In the genomic region with DNA sequence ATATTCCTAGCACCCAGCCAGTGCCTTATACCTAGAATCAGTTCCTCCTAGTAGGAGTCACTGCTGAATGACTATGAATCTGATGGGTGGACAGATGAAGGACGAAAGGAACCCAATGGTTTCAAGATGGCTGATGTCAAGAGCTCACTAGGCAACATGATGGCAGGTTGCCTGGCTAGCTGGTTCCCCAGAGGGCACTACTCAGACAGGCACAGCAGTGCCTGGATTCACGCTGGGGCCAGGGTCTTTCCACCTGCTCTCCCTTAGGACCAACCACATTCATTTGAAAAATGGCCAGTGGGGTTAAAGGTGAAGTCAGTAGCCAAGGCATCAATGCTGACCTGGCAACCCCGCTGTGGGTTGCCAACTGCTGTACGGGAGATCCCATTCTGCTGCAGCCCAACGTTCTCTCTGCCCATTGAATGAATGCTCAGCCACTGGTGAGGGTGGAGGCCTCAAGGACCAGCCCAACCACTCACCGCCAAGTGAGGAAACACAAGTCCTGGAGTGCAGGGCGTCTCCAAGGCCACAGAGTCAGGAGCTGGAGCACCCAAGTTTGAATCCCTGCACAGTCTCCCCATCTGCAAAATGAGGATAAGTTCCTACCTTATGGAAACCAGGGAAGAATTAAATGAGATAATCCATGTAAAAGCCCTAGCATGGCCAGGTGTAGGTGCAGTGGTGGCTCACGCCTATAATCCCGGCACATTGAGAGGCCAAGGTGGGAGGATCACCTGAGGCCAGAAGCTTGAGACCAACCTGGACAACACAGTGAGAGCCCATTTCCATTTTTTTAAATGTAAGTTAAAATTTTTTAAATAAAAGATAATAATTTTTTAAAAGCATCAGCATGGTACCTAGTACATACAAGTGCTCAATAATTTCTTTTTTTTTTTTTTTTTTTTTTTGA, we compare ENCODE assay signal across 1 cellular context.
TF ChIP-seq lines count a peak whose summit lies in the region.

No MANE protein-coding gene starts in this region.

TF ChIP-seq in K562, 482 proteins besides CTCF, POLR2A, EP300 and RAD21 (continued from another document):
- TF ChIP-seq, protein P1, sequence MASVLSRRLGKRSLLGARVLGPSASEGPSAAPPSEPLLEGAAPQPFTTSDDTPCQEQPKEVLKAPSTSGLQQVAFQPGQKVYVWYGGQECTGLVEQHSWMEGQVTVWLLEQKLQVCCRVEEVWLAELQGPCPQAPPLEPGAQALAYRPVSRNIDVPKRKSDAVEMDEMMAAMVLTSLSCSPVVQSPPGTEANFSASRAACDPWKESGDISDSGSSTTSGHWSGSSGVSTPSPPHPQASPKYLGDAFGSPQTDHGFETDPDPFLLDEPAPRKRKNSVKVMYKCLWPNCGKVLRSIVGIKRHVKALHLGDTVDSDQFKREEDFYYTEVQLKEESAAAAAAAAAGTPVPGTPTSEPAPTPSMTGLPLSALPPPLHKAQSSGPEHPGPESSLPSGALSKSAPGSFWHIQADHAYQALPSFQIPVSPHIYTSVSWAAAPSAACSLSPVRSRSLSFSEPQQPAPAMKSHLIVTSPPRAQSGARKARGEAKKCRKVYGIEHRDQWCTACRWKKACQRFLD (CRISPR knock-in tag; IDR thresholded peaks at IDR 0.05) = no peak
- peak; percentile 52; the same call in 1 of the 2 replicates for TF ChIP-seq ZNF121 (CRISPR knock-in tag; conservative IDR thresholded peaks at IDR 0.05)
- TF ChIP-seq IFI16 (CRISPR knock-in tag; IDR thresholded peaks at IDR 0.05) = no peak
- TF ChIP-seq EGR1 (conservative IDR thresholded peaks at IDR 0.05) = no peak
- no peak for TF ChIP-seq SRSF7 (optimal IDR thresholded peaks at IDR 0.05; ENCODE audit: low read depth, low read length)
- TF ChIP-seq HOMEZ (CRISPR knock-in tag; IDR thresholded peaks at IDR 0.05) = no peak
- TF ChIP-seq ZSCAN29 (IDR thresholded peaks at IDR 0.05) = no peak
